In genomic region chr3:10813425-10813824, GRCh38 we compare ENCODE assay signal across 31 cellular contexts. TPM values are rescaled to one million over a fixed set of nuclear protein-coding genes. Genes with fewer than 3 reads are reported as not detected.
"Had no signal": no experiment of that assay in that cellular context is flagged by ENCODE, and none has a peak within 500 bp of the region (broad histone marks: within the 10 kb centered on the region; RNA-seq: fewer than 3 reads in every experiment).

No MANE protein-coding gene starts in this region.

- H3K4me3 ChIP-seq: ascending aorta had no signal

- DNase-seq: activated CD4-positive, alpha-beta memory T cell treated with anti-CD3 and anti-CD28 coated beads, Interleukin-2, amount 10 ng/mL, durations not matched to agents 7 days and 5 days; activated CD4-positive, alpha-beta T cell treated with anti-CD3 and anti-CD28 coated beads for 1 hour; activated CD4-positive, alpha-beta T cell treated with anti-CD3 and anti-CD28 coated beads for 36 hours; activated CD4-positive, alpha-beta T cell treated with anti-CD3 and anti-CD28 coated beads for 48 hours; activated CD4-positive, alpha-beta T cell treated with anti-CD3 and anti-CD28 coated beads, Interleukin-2, amount 10 ng/mL, durations not matched to agents 7 days and 5 days; activated CD4-positive, alpha-beta T cell treated with anti-CD3 and anti-CD28 coated beads, Interleukin-2, amount 50 U/mL, for 48 hours; activated CD4-positive, CD25-positive, alpha-beta regulatory T cell; activated CD8-positive, alpha-beta memory T cell treated with anti-CD3 and anti-CD28 coated beads for 24 hours; activated CD8-positive, alpha-beta memory T cell treated with anti-CD3 and anti-CD28 coated beads, Interleukin-2, amount 10 ng/mL, durations not matched to agents 7 days and 5 days; activated CD8-positive, alpha-beta memory T cell treated with anti-CD3 and anti-CD28 coated beads, Interleukin-2, amount 50 U/mL, for 48 hours; activated CD8-positive, alpha-beta T cell treated with anti-CD3 and anti-CD28 coated beads, Interleukin-2, amount 10 ng/mL, durations not matched to agents 7 days and 5 days; activated effector memory CD4-positive, alpha-beta T cell treated with Interleukin-2 at 50 U/mL for 16 hours; activated gamma-delta T cell; activated naive CD4-positive, alpha-beta T cell treated with anti-CD3 and anti-CD28 coated beads, Interleukin-2, amount 10 ng/mL, durations not matched to agents 7 days and 5 days; activated naive CD4-positive, alpha-beta T cell treated with Interleukin-2 at 50 U/mL for 16 hours; activated naive CD8-positive, alpha-beta T cell treated with anti-CD3 and anti-CD28 coated beads, Interleukin-2, amount 10 ng/mL, durations not matched to agents 7 days and 5 days; activated naive CD8-positive, alpha-beta T cell treated with anti-CD3 and anti-CD28 coated beads, Interleukin-2, amount 50 U/mL, for 24 hours; activated T-cell treated with anti-CD3 and anti-CD28 coated beads, Interleukin-2, amount 50 U/mL, for 24 hours; activated T-cell treated with anti-CD3 and anti-CD28 coated beads, Interleukin-2, amount 50 U/mL, for 48 hours; amygdala; anterior cingulate cortex; central memory CD4-positive, alpha-beta T cell; T-helper 1 cell; T-helper 2 cell; T-helper 9 cell; WERI-Rb-1 had no signal

- ATAC-seq: activated CD4-positive, alpha-beta T cell treated with anti-CD3 and anti-CD28 coated beads for 36 hours; activated CD4-positive, CD25-positive, alpha-beta regulatory T cell treated with anti-CD3 and anti-CD28 coated beads, Interleukin-2, amount 50 U/mL, for 24 hours; activated CD8-positive, alpha-beta memory T cell treated with anti-CD3 and anti-CD28 coated beads, Interleukin-2, amount 10 ng/mL, durations not matched to agents 7 days and 5 days; activated CD8-positive, alpha-beta T cell treated with anti-CD3 and anti-CD28 coated beads, Interleukin-2, amount 10 ng/mL, durations not matched to agents 7 days and 5 days; activated naive CD8-positive, alpha-beta T cell treated with anti-CD3 and anti-CD28 coated beads, Interleukin-2, amount 50 U/mL, for 24 hours; WTC11 had no signal

- H3K4me1 ChIP-seq: ascending aorta had no signal

- H3K27ac ChIP-seq: ascending aorta, WERI-Rb-1 had no signal

- H3K9me3 ChIP-seq: ascending aorta had no signal

- H3K36me3 ChIP-seq: ascending aorta, WERI-Rb-1 had no signal

RNA-seq across cellular contexts. Expression of gene SLC6A11, which starts 2.6 kb away (rescaled TPM):
- total RNA-seq: activated CD4-positive, alpha-beta memory T cell treated with anti-CD3 and anti-CD28 coated beads, Interleukin-2, amount 10 ng/mL, durations not matched to agents 7 days and 5 days; activated CD4-positive, alpha-beta T cell treated with anti-CD3 and anti-CD28 coated beads for 36 hours; activated CD4-positive, alpha-beta T cell treated with anti-CD3 and anti-CD28 coated beads, Interleukin-2, amount 10 ng/mL, durations not matched to agents 7 days and 5 days; activated CD8-positive, alpha-beta memory T cell treated with anti-CD3 and anti-CD28 coated beads, Interleukin-2, amount 10 ng/mL, durations not matched to agents 7 days and 5 days; activated CD8-positive, alpha-beta T cell treated with anti-CD3 and anti-CD28 coated beads, Interleukin-2, amount 10 ng/mL, durations not matched to agents 7 days and 5 days; activated naive CD8-positive, alpha-beta T cell treated with anti-CD3 and anti-CD28 coated beads, Interleukin-2, amount 10 ng/mL, durations not matched to agents 7 days and 5 days; activated T-helper 2 cell treated with anti-CD3 and anti-CD28 coated beads, Interferon-gamma antibody, Interleukin-2, Interleukin-4, amounts not matched to agents 10 μg/mL and 5 μg/mL and 100 μg/mL, durations not matched to agents 14 hours and 24 hours and 36 hours; ascending aorta; cardiac septum had no signal
